8 cellular contexts compared by ENCODE assay signal in the genomic region with DNA sequence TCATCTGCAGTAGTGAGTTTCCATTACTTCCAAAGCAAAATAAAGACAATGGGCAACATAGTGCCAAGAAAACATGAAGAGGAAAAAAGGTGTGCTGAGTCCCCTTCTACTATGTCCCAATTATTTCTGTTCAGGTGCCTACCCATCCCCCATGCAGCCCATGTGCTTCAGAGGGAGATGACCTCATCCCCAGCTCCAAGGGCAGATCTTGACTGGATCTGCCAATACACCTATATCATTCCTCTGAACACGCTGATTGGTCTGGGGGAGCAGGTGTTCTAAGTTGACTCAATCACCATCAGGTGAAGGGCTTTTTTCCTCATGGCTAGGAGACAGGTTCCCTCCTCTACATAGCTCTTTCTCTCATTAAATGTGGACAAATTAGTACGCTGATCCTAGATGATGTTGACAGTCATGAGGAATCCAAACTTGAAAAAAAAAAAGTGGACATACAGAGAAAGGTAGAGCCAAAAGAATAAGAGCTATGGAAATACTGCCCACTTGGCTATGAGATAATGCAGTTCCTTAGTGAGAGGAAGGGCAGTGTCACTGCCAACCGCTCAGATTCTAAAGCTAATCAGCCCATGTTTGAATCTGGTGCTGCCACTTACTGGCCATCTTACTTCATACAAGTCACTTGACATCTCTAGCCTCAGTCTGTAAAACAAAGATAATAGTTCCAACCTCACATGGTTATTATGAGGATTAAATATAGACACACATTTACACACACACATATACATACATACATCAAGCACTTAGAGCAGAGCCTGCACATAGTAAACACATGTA. TPM values are rescaled to one million over a fixed set of nuclear protein-coding genes. Genes with fewer than 3 reads are reported as not detected.
A peak's percentile ranks its signal among the peaks of the same experiment; 100 is the strongest.
DNase-seq lines count a peak whose midpoint lies in the region; ATAC-seq and TF ChIP-seq lines count a peak whose summit lies in the region.

No MANE protein-coding gene starts in this region.

- H2AFZ ChIP-seq in neural cell (ENCODE audit: low read depth, low read length): no peak overlapping the region

- DNase-seq in GM13977 (ENCODE audit: low spot score): no peak
- DNase-seq in NCI-H69 (lab: John Stamatoyannopoulos, UW): peak; percentile 69
- DNase-seq in erythroblast (lab: John Stamatoyannopoulos, UW): peak; percentile 34 to 56
- DNase-seq in activated CD4-positive, alpha-beta T cell treated with anti-CD3 and anti-CD28 coated beads, Interleukin-2, amount 10 ng/mL, durations not matched to agents 7 days and 5 days: no peak
- DNase-seq in CD4-positive, alpha-beta T cell: no peak
- DNase-seq in activated effector memory CD4-positive, alpha-beta T cell treated with anti-CD3 and anti-CD28 coated beads, Interleukin-2, amount 50 U/mL, for 16 hours: no peak
- DNase-seq in omental fat pad (ENCODE audit: low spot score): no peak

- no peak for ATAC-seq in CD4-positive, alpha-beta T cell (ENCODE audit: poor library complexity)
- no peak for ATAC-seq in omental fat pad (ENCODE audit: low FRiP score)

- TF ChIP-seq EP300 in neural cell (conservative IDR thresholded peaks at IDR 0.05; ENCODE audit: poor library complexity, severe bottlenecking): no peak

- CTCF ChIA-PET in activated CD4-positive, alpha-beta T cell treated with anti-CD3 and anti-CD28 coated beads, Interleukin-2, amount 10 ng/mL, durations not matched to agents 7 days and 5 days (lab: Charles Lee): interaction anchor here (0.6 to 0.7 kb wide), 2 partner anchors 544 to 1252 kb away, joined by 3 read pairs; no protein-coding TSS in a partner anchor
- CTCF ChIA-PET in CD4-positive, alpha-beta T cell (lab: Charles Lee): no interaction called here

- no peak overlapping the region for H3K4me2 ChIP-seq in neural cell (ENCODE audit: low read length)

- H3K9ac ChIP-seq in neural cell (ENCODE audit: low read length): no peak overlapping the region

- no peaks in the 10 kb centered on the region for H3K9me3 ChIP-seq in neural cell (ENCODE audit: low read length)
- H3K9me3 ChIP-seq in CD4-positive, alpha-beta T cell (ENCODE audit: control insufficient read depth, low read length): no peaks in the 10 kb centered on the region

- TF ChIP-seq RAD21 in neural cell (conservative IDR thresholded peaks at IDR 0.05): peak; percentile 66

- no peaks in the 10 kb centered on the region for H4K20me1 ChIP-seq in neural cell (ENCODE audit: insufficient read depth)

- H3K27me3 Mint-ChIP-seq in activated CD4-positive, alpha-beta T cell treated with anti-CD3 and anti-CD28 coated beads, Interleukin-2, amount 10 ng/mL, durations not matched to agents 7 days and 5 days: peaks cover 2% of the 10 kb centered on the region
- no peaks in the 10 kb centered on the region for H3K27me3 Mint-ChIP-seq in CD4-positive, alpha-beta T cell

- in situ Hi-C loops in GM13977 (cut with MboI; ENCODE audit: low pct_unique_long_range_greater_than_20kb, low sequenced_read_pairs, unreplicated experiment): no loop called here

- H3F3A ChIP-seq in neural cell (ENCODE audit: insufficient read depth, low read length, poor library complexity, severe bottlenecking): no peaks in the 10 kb centered on the region

- no peak overlapping the region for H3K27ac Mint-ChIP-seq in activated CD4-positive, alpha-beta T cell treated with anti-CD3 and anti-CD28 coated beads, Interleukin-2, amount 10 ng/mL, durations not matched to agents 7 days and 5 days
- H3K27ac Mint-ChIP-seq in CD4-positive, alpha-beta T cell: no peak overlapping the region

- TF ChIP-seq POLR2A in erythroblast (IDR thresholded peaks at IDR 0.05; ENCODE audit: low read length): no peak

- H3K4me3 Mint-ChIP-seq in activated CD4-positive, alpha-beta T cell treated with anti-CD3 and anti-CD28 coated beads, Interleukin-2, amount 10 ng/mL, durations not matched to agents 7 days and 5 days: no peak overlapping the region
- no peak overlapping the region for H3K4me3 Mint-ChIP-seq in CD4-positive, alpha-beta T cell

- no peaks in the 10 kb centered on the region for H3K27me3 ChIP-seq in neural cell (ENCODE audit: insufficient read depth, low read depth, low read length)
- H3K27me3 ChIP-seq in CD4-positive, alpha-beta T cell (ENCODE audit: control insufficient read depth, insufficient read depth, low read length): no peaks in the 10 kb centered on the region

- no peak overlapping the region for H3K27ac ChIP-seq in neural cell (ENCODE audit: low read length)
- H3K27ac ChIP-seq in CD4-positive, alpha-beta T cell (ENCODE audit: low read depth, low read length): no peak overlapping the region

- no peaks in the 10 kb centered on the region for H3K36me3 ChIP-seq in neural cell (ENCODE audit: insufficient read depth, low read length)

- no peaks in the 10 kb centered on the region for H3K9me2 ChIP-seq in neural cell (ENCODE audit: insufficient read depth, low read length)

- intact Hi-C loops in CD4-positive, alpha-beta T cell (cut with DNase I, micrococcal nuclease): no loop called here

- TF ChIP-seq CTCF in GM13977 (IDR thresholded peaks at IDR 0.05; ENCODE audit: extremely low read depth, insufficient read depth, missing control alignments) (peak; percentile 5), neural cell (IDR thresholded peaks at IDR 0.05; ENCODE audit: poor library complexity, severe bottlenecking) (peak; percentile 62), omental fat pad (IDR thresholded peaks at IDR 0.05) (no peak)
- no peak for TF ChIP-seq CTCF in CD4-positive, alpha-beta T cell (IDR thresholded peaks at IDR 0.05)

- H3K36me3 Mint-ChIP-seq in activated CD4-positive, alpha-beta T cell treated with anti-CD3 and anti-CD28 coated beads, Interleukin-2, amount 10 ng/mL, durations not matched to agents 7 days and 5 days (ENCODE audit: low read depth): no peaks in the 10 kb centered on the region
- no peaks in the 10 kb centered on the region for H3K36me3 Mint-ChIP-seq in CD4-positive, alpha-beta T cell (ENCODE audit: low read depth)

- no peaks in the 10 kb centered on the region for H3K9me3 Mint-ChIP-seq in activated CD4-positive, alpha-beta T cell treated with anti-CD3 and anti-CD28 coated beads, Interleukin-2, amount 10 ng/mL, durations not matched to agents 7 days and 5 days
- H3K9me3 Mint-ChIP-seq in CD4-positive, alpha-beta T cell: no peaks in the 10 kb centered on the region

- H3K4me1 Mint-ChIP-seq in activated CD4-positive, alpha-beta T cell treated with anti-CD3 and anti-CD28 coated beads, Interleukin-2, amount 10 ng/mL, durations not matched to agents 7 days and 5 days: no peaks in the 10 kb centered on the region
- H3K4me1 Mint-ChIP-seq in CD4-positive, alpha-beta T cell (ENCODE audit: low read depth): no peaks in the 10 kb centered on the region

- POLR2A ChIA-PET in activated CD4-positive, alpha-beta T cell treated with anti-CD3 and anti-CD28 coated beads, Interleukin-2, amount 10 ng/mL, durations not matched to agents 7 days and 5 days (lab: Charles Lee): no interaction called here
- POLR2A ChIA-PET in CD4-positive, alpha-beta T cell (lab: Charles Lee): no interaction called here

- no peak overlapping the region for H3K4me3 ChIP-seq in neural cell (ENCODE audit: low read length)

- no peaks in the 10 kb centered on the region for H3K79me2 ChIP-seq in neural cell (replicated peaks; ENCODE audit: insufficient read depth, low read length)

TF ChIP-seq in neural cell, 6 proteins besides CTCF, POLR2A, EP300 and RAD21:
- TF ChIP-seq MXI1 (conservative IDR thresholded peaks at IDR 0.05; ENCODE audit: poor library complexity, severe bottlenecking) (no peak), SMC3 (conservative IDR thresholded peaks at IDR 0.05; ENCODE audit: poor library complexity) (peak; percentile 59)

RNA-seq across cellular contexts. Expression of a gene that starts 23.1 kb away (rescaled TPM):
- polyA plus RNA-seq in neural cell: 0.16 TPM in 1 of 2 replicates, not detected in the other
- 4.7 and 6.1 TPM in 2 replicates for polyA minus RNA-seq in neural cell
- total RNA-seq in activated CD4-positive, alpha-beta T cell treated with anti-CD3 and anti-CD28 coated beads, Interleukin-2, amount 10 ng/mL, durations not matched to agents 7 days and 5 days: 1 to 10 TPM; 1.6 to 1.8 TPM
- total RNA-seq in CD4-positive, alpha-beta T cell: under 1 TPM; 0.44 to 0.56 TPM
- 10 to 100 TPM in 3 of 4 donors, 1 to 10 TPM in 1; 6.5 to 24.1 (median 12.7) TPM for total RNA-seq in omental fat pad

Comparison
In these comparisons a context has a peak if more than half of its experiments do, and no peak if none do; other contexts are left out.
1. DNase-seq: peak in NCI-H69 (single experiment) and erythroblast (2 of 2); none in GM13977 (single experiment), activated CD4-positive, alpha-beta T cell treated with anti-CD3 and anti-CD28 coated beads, Interleukin-2, amount 10 ng/mL, durations not matched to agents 7 days and 5 days (single experiment), CD4-positive, alpha-beta T cell (0 of 10), activated effector memory CD4-positive, alpha-beta T cell treated with anti-CD3 and anti-CD28 coated beads, Interleukin-2, amount 50 U/mL, for 16 hours (single experiment) and omental fat pad (single experiment).
2. CTCF ChIP-seq: peak in GM13977 (single experiment) and neural cell (single experiment); none in CD4-positive, alpha-beta T cell (single experiment) and omental fat pad (0 of 3).